8 cellular contexts compared by ENCODE assay signal in genomic region chr1:26225033-26225831, GRCh38. TPM values are rescaled to one million over a fixed set of nuclear protein-coding genes. Genes with fewer than 3 reads are reported as not detected.
DNase-seq lines count a peak whose midpoint lies in the region; ATAC-seq and TF ChIP-seq lines count a peak whose summit lies in the region.

No MANE protein-coding gene starts in this region.

- no peaks in the 10 kb centered on the region for H3K36me3 ChIP-seq in endocrine pancreas (ENCODE audit: control insufficient read depth, insufficient read depth, low read length)
- H3K36me3 ChIP-seq in mesendoderm (ENCODE audit: control insufficient read depth, insufficient read depth, low read length), result no peaks in the 10 kb centered on the region

- no peaks in the 10 kb centered on the region for H3K79me1 ChIP-seq in mesendoderm (ENCODE audit: low read length)

- peak overlapping the region; percentile 85 for H3K56ac ChIP-seq in mesendoderm (ENCODE audit: low read length)

- H3K4me1 ChIP-seq in endocrine pancreas (ENCODE audit: control insufficient read depth, insufficient read depth, low read length) (no peaks in the 10 kb centered on the region), mesendoderm (ENCODE audit: control insufficient read depth, low read depth, low read length) (no peaks in the 10 kb centered on the region)

- no peak overlapping the region for H4K8ac ChIP-seq in mesendoderm (ENCODE audit: low read depth, low read length)

- no peak overlapping the region for H2BK15ac ChIP-seq in mesendoderm (replicated peaks; ENCODE audit: low read depth)

- H2BK5ac ChIP-seq in mesendoderm (ENCODE audit: low read length), result no peak overlapping the region

- ATAC-seq in HG02642 (IDR thresholded peaks at IDR 0.05; ENCODE audit: poor library complexity, unreplicated experiment), result no peak
- no peak for ATAC-seq in GM21529 (IDR thresholded peaks at IDR 0.05; ENCODE audit: unreplicated experiment)
- ATAC-seq in GM18909 (IDR thresholded peaks at IDR 0.05; ENCODE audit: poor library complexity, unreplicated experiment), result no peak

- peak overlapping the region; percentile 80 for H3K4me2 ChIP-seq in mesendoderm (ENCODE audit: low read length)

- WGBS in mesendoderm (ENCODE audit: extremely low coverage, insufficient coverage, low lambda C conversion rate), result no CpG with 5 or more reads among the region's 50 CpGs

- no peaks in the 10 kb centered on the region for H3K9me3 ChIP-seq in endocrine pancreas (ENCODE audit: control insufficient read depth, low read length)

- H4K5ac ChIP-seq in mesendoderm (ENCODE audit: low read length), result no peak overlapping the region

- H3K9ac ChIP-seq in endocrine pancreas (ENCODE audit: control insufficient read depth, insufficient read depth, low read length) (peak overlapping the region; percentile 8), mesendoderm (ENCODE audit: low read length) (peak overlapping the region; percentile 70)

- H2BK120ac ChIP-seq in mesendoderm (ENCODE audit: low read depth, low read length), result no peak overlapping the region

- H3K4me3 ChIP-seq in GM12865 (ENCODE audit: low read depth, low read length), result 0 out of 2 replicates have a peak overlapping the region, but pooled peaks have one; percentile 11
- H3K4me3 ChIP-seq in endocrine pancreas (ENCODE audit: control insufficient read depth, insufficient read depth, low read length), result peak overlapping the region; percentile 56
- H3K4me3 ChIP-seq in mesendoderm (ENCODE audit: low read length), result peak overlapping the region; percentile 39

- no peaks in the 10 kb centered on the region for H3K79me2 ChIP-seq in mesendoderm (ENCODE audit: control insufficient read depth, insufficient read depth, low read length)

- no peak for TF ChIP-seq CTCF in GM12865 (IDR thresholded peaks at IDR 0.05; ENCODE audit: insufficient read depth, low read depth, low read length, missing control alignments)

- no peak overlapping the region for H2AK5ac ChIP-seq in mesendoderm (ENCODE audit: low read length)

- no peak overlapping the region for H3K4ac ChIP-seq in mesendoderm (ENCODE audit: low read depth, low read length)

- H3K18ac ChIP-seq in mesendoderm (ENCODE audit: low read length), result no peak overlapping the region

- peak overlapping the region; percentile 66 for H3K23ac ChIP-seq in mesendoderm (ENCODE audit: low read length)

- H3K27ac ChIP-seq in mesendoderm (ENCODE audit: low read depth, low read length), result no peak overlapping the region

- no peaks in the 10 kb centered on the region for H3K27me3 ChIP-seq in endocrine pancreas (ENCODE audit: control insufficient read depth, insufficient read depth, low read length)
- no peaks in the 10 kb centered on the region for H3K27me3 ChIP-seq in mesendoderm (ENCODE audit: insufficient read depth, low read length, poor library complexity)

- DNase-seq in GM12865 (ENCODE audit: low read depth) (peak; percentile 28), mesendoderm (peak; percentile 89)
- peak; percentile 46 for DNase-seq in activated CD8-positive, alpha-beta memory T cell treated with anti-CD3 and anti-CD28 coated beads, Interleukin-2, amount 50 U/mL, for 4 hours
- DNase-seq in stimulated activated CD8-positive, alpha-beta memory T cell treated with anti-CD3 and anti-CD28 coated beads, Interleukin-2, amount 100 ng/mL, for 48 hours (ENCODE audit: low read depth in 2 of 2), result peak; percentile 21 to 31

RNA-seq across cellular contexts. Expression of gene CEP85, which starts 8.8 kb away (rescaled TPM):
- 20.0 TPM for polyA plus RNA-seq in mesendoderm (2013, experiment 1 of 2)
- polyA plus RNA-seq in mesendoderm (2013, experiment 2 of 2), result 19.8 TPM

RNA-seq across cellular contexts. Expression of gene CATSPER4, which starts 34.8 kb away (rescaled TPM):
- polyA plus RNA-seq in mesendoderm (2013, experiment 1 of 2), result 0.18 TPM
- 0.18 TPM for polyA plus RNA-seq in mesendoderm (2013, experiment 2 of 2)

RNA-seq across cellular contexts. Expression of gene CNKSR1, which starts 47.9 kb away (rescaled TPM):
- 8.5 TPM for polyA plus RNA-seq in mesendoderm (2013, experiment 1 of 2)
- polyA plus RNA-seq in mesendoderm (2013, experiment 2 of 2), result 8.5 TPM

RNA-seq across cellular contexts. Expression of gene ZNF593OS, which starts 53.6 kb away (rescaled TPM):
- not detected for polyA plus RNA-seq in mesendoderm (2013, experiment 1 of 2)
- polyA plus RNA-seq in mesendoderm (2013, experiment 2 of 2), result not detected

RNA-seq across cellular contexts. Expression of gene SH3BGRL3, which starts 54.7 kb away (rescaled TPM):
- polyA plus RNA-seq in mesendoderm (2013, experiment 1 of 2), result 80.4 TPM
- polyA plus RNA-seq in mesendoderm (2013, experiment 2 of 2), result 79.4 TPM

Comparison
In these comparisons a context has a peak if more than half of its experiments do, and no peak if none do; other contexts are left out.
1. DNase-seq: peak in every context shown above with its lines; median percentile 89 in mesendoderm; 46 in activated CD8-positive, alpha-beta memory T cell treated with anti-CD3 and anti-CD28 coated beads, Interleukin-2, amount 50 U/mL, for 4 hours; 28 in GM12865; 26 in stimulated activated CD8-positive, alpha-beta memory T cell treated with anti-CD3 and anti-CD28 coated beads, Interleukin-2, amount 100 ng/mL, for 48 hours.